Comparison of ENCODE assay signal across 16 cellular contexts in the genomic region with DNA sequence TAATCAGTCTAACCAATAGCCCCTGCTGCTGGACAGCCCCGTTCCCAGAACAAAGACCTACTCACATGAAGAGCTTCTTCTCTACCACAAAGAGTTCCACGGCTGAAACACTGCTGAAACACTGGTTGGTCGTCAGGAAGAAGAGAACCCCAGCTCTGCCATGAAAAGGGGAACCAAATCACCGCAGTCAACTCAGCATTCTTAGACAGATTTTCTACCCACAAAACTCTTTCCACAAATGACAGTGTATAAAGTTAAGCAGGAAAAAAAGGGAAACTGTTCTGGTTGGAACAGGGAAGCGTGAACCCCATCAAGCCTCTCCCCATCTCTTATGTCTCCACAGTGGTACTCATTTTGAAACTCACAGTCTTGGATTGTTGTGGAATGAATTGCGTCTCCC. TPM values are rescaled to one million over a fixed set of nuclear protein-coding genes. Genes with fewer than 3 reads are reported as not detected.
DNase-seq lines count a peak whose midpoint lies in the region; ATAC-seq lines count a peak whose summit lies in the region.
"Had no signal": no experiment of that assay in that cellular context is flagged by ENCODE, and none has a peak within 500 bp of the region (broad histone marks: within the 10 kb centered on the region; RNA-seq: fewer than 3 reads in every experiment).

No MANE protein-coding gene starts in this region.

- intact Hi-C loops in left cardiac atrium (cut with DNase I): no loop called here

- ATAC-seq in HG03342 (IDR thresholded peaks at IDR 0.05; ENCODE audit: unreplicated experiment) (peak; percentile 48), left cardiac atrium (peak; percentile 63 to 70), GM18867 (IDR thresholded peaks at IDR 0.05; ENCODE audit: unreplicated experiment) (no peak)
- ATAC-seq: foreskin keratinocyte had no signal

- DNase-seq in NOMO-1 treated with DMSO at 0.1 percent for 48 hours (lab: John Stamatoyannopoulos, UW; ENCODE audit: unreplicated experiment) (peak; percentile 77), left cardiac atrium (no peak), putamen (ENCODE audit: low spot score) (peak; percentile 36), NCI-H2227 (lab: John Stamatoyannopoulos, UW; ENCODE audit: unreplicated experiment) (no peak)
- no peak for DNase-seq in stimulated activated CD4-positive, alpha-beta T cell treated with anti-CD3 and anti-CD28 coated beads, Interleukin-4, amount 100 ng/mL, for 1 hour
- DNase-seq: activated CD4-positive, alpha-beta T cell treated with anti-CD3 and anti-CD28 coated beads, Interleukin-2, amount 50 U/mL, for 1 hour; activated gamma-delta T cell treated with Interleukin-2 at 50 U/mL for 16 hours; amniotic stem cell; Calu3; foreskin keratinocyte; GOT3; NCI-H1417 treated with DMSO at 0.1 percent for 48 hours; stimulated activated naive CD4-positive, alpha-beta T cell had no signal

RNA-seq across cellular contexts. Expression of a gene that starts 57.3 kb away (rescaled TPM):
- total RNA-seq in left cardiac atrium: 1 to 10 TPM; 1.4 to 1.6 TPM
- total RNA-seq: cardiac muscle cell had no signal

Comparison
In these comparisons a context has a peak if more than half of its experiments do, and no peak if none do; other contexts are left out.
1. DNase-seq: peak in NOMO-1 treated with DMSO at 0.1 percent for 48 hours (single experiment) and putamen (single experiment); none in left cardiac atrium (single experiment), stimulated activated CD4-positive, alpha-beta T cell treated with anti-CD3 and anti-CD28 coated beads, Interleukin-4, amount 100 ng/mL, for 1 hour (single experiment) and NCI-H2227 (single experiment).